Comparison of ENCODE assay signal across 20 cellular contexts in genomic region chrX:311156-312129, GRCh38. TPM values are rescaled to one million over a fixed set of nuclear protein-coding genes. Genes with fewer than 3 reads are reported as not detected.
DNase-seq lines count a peak whose midpoint lies in the region; ATAC-seq and TF ChIP-seq lines count a peak whose summit lies in the region.
"Had no signal": no experiment of that assay in that cellular context is flagged by ENCODE, and none has a peak within 500 bp of the region (broad histone marks: within the 10 kb centered on the region; RNA-seq: fewer than 3 reads in every experiment).

No MANE protein-coding gene starts in this region.

- WGBS in heart left ventricle, 4 donors = 94 to 98% (median 96%) methylated on average over 40 to 69 of the region's 69 CpGs
- WGBS in gastroesophageal sphincter (ENCODE audit: low coverage in 1 of 2), 2 donors = 95 to 98% methylated on average over 6 to 7 of the region's 69 CpGs
- 94 to 96% methylated on average over 69 of the region's 69 CpGs for WGBS in aorta, 2 donors

- peaks cover 0 to 3% (median 0%) of the 10 kb centered on the region in 12 donors for H3K4me1 ChIP-seq in heart left ventricle
- peaks cover 0 to 3% of the 10 kb centered on the region in 2 donors for H3K4me1 ChIP-seq in right atrium auricular region
- peaks cover 0 to 3% (median 0%) of the 10 kb centered on the region in 3 donors for H3K4me1 ChIP-seq in gastroesophageal sphincter
- no peaks in the 10 kb centered on the region for H3K4me1 ChIP-seq in aorta (ENCODE audit: control insufficient read depth in 1 of 2, insufficient read depth in 2 of 2, low read length in 2 of 2)
- H3K4me1 ChIP-seq: parathyroid adenoma, SJCRH30 had no signal

- H3K36me3 ChIP-seq in heart left ventricle (peaks cover 0 to 79% (median 77%) of the 10 kb centered on the region in 9 donors), right atrium auricular region (peaks cover 70% of the 10 kb centered on the region), gastroesophageal sphincter (peaks cover 0 to 92% of the 10 kb centered on the region in 2 donors), aorta (ENCODE audit: control insufficient read depth in 1 of 2, insufficient read depth in 2 of 2, low read length in 1 of 2) (peaks cover 7 to 11% of the 10 kb centered on the region in 2 donors)

- TF ChIP-seq CTCF in heart left ventricle (IDR thresholded peaks at IDR 0.05) (no peak), right atrium auricular region (IDR thresholded peaks at IDR 0.05) (no peak), gastroesophageal sphincter (IDR thresholded peaks at IDR 0.05) (no peak), neural crest cell (conservative IDR thresholded peaks at IDR 0.05) (no peak)

- peaks cover 3% of the 10 kb centered on the region for H3K27me3 Mint-ChIP-seq in neural crest cell (ENCODE audit: low read depth)

- TF ChIP-seq POLR2A in heart left ventricle (IDR thresholded peaks at IDR 0.05) (no peak), gastroesophageal sphincter (IDR thresholded peaks at IDR 0.05) (no peak)

- H3K4me3 ChIP-seq in heart left ventricle (no peak overlapping the region), right atrium auricular region (no peak overlapping the region), gastroesophageal sphincter (no peak overlapping the region), aorta (ENCODE audit: low read length in 2 of 2) (no peak overlapping the region)
- H3K4me3 ChIP-seq: dorsolateral prefrontal cortex, esophagus squamous epithelium, SJCRH30 had no signal

- ATAC-seq in heart left ventricle (peak in 1 of 4 donors; percentile 5), gastroesophageal sphincter (peak; percentile 38), aorta (ENCODE audit: low FRiP score) (no peak), GM18868 (IDR thresholded peaks at IDR 0.05; ENCODE audit: unreplicated experiment) (no peak)
- ATAC-seq: PC-3 had no signal

- TF ChIP-seq EP300 in gastroesophageal sphincter (IDR thresholded peaks at IDR 0.05) = no peak

- DNase-seq in heart left ventricle (peak in 4 of 5 donors; percentile 15 to 56 (median 19)), right atrium auricular region (ENCODE audit: low spot score) (no peak), neural crest cell (ENCODE audit: low read depth, low spot score) (no peak), aorta (peak; percentile 42 to 75), mesenteric fat pad (ENCODE audit: low spot score) (no peak), NCI-H524 treated with DMSO at 0.1 percent for 48 hours (lab: John Stamatoyannopoulos, UW) (no peak)
- DNase-seq: activated CD4-positive, CD25-positive, alpha-beta regulatory T cell; esophagus squamous epithelium; KBM-7; NCI-H1694; NCI-H748 treated with DMSO at 0.1 percent for 48 hours; PC-3; SJCRH30; small intestine; stimulated activated CD4-positive, alpha-beta T cell treated with anti-CD3 and anti-CD28 coated beads, Interleukin-4, amount 100 ng/mL, for 4 hours had no signal

- H3K36me3 Mint-ChIP-seq in neural crest cell (ENCODE audit: low read depth) = peaks cover 21% of the 10 kb centered on the region

- intact Hi-C loops in heart left ventricle (cut with DNase I) = no loop called here
- intact Hi-C loops in aorta (cut with DNase I) = no loop called here

- H3K27ac Mint-ChIP-seq in neural crest cell (ENCODE audit: unreplicated experiment) = peak overlapping the region; percentile 35

- no peaks in the 10 kb centered on the region for H3K4me1 Mint-ChIP-seq in neural crest cell

- H3K4me3 Mint-ChIP-seq in neural crest cell = peak overlapping the region; percentile 77

- H3K9me3 Mint-ChIP-seq in neural crest cell = no peaks in the 10 kb centered on the region

- H3K9me3 ChIP-seq in heart left ventricle = no peaks in the 10 kb centered on the region
- H3K9me3 ChIP-seq in right atrium auricular region = no peaks in the 10 kb centered on the region
- H3K9me3 ChIP-seq in gastroesophageal sphincter = no peaks in the 10 kb centered on the region
- no peaks in the 10 kb centered on the region for H3K9me3 ChIP-seq in aorta (ENCODE audit: control insufficient read depth, low read length)
- H3K9me3 ChIP-seq: esophagus squamous epithelium, SJCRH30 had no signal

- no peak overlapping the region for H3K27ac ChIP-seq in heart left ventricle
- no peak overlapping the region for H3K27ac ChIP-seq in right atrium auricular region
- H3K27ac ChIP-seq in gastroesophageal sphincter = no peak overlapping the region
- H3K27ac ChIP-seq in aorta (ENCODE audit: low read depth in 1 of 2, low read length in 2 of 2) = no peak overlapping the region
- H3K27ac ChIP-seq: C4-2B, dorsolateral prefrontal cortex, esophagus squamous epithelium, parathyroid adenoma, SJCRH30 had no signal

- H3K27me3 ChIP-seq in heart left ventricle (no peaks in the 10 kb centered on the region), right atrium auricular region (no peaks in the 10 kb centered on the region), gastroesophageal sphincter (no peaks in the 10 kb centered on the region), aorta (ENCODE audit: control insufficient read depth in 1 of 2, insufficient read depth in 2 of 2, low read length in 1 of 2) (no peaks in the 10 kb centered on the region)
- H3K27me3 ChIP-seq: dorsolateral prefrontal cortex, esophagus squamous epithelium, SJCRH30 had no signal

RNA-seq across cellular contexts. Expression of gene GTPBP6, which starts 7.2 kb away (rescaled TPM):
- total RNA-seq in heart left ventricle (10 to 100 TPM; 31.3 to 71.5 (median 47.5) TPM), right atrium auricular region (10 to 100 TPM; 44.6 to 52.1 TPM), gastroesophageal sphincter (10 to 100 TPM; 35.3 to 53.5 (median 46.3) TPM), neural crest cell (81.3 and 81.9 TPM in 2 replicates), aorta (10 to 100 TPM; 34.7 to 44.7 TPM), mesenteric fat pad (48.1 TPM)
- polyA plus RNA-seq in heart left ventricle (100 to 1,000 TPM in 1 of 2 donors, 10 to 100 TPM in 1; 50.6 to 102 TPM), aorta (10 to 100 TPM; 38.8 to 62.6 TPM)

RNA-seq across cellular contexts. Expression of gene PLCXD1, which starts 30.3 kb away (rescaled TPM):
- total RNA-seq in heart left ventricle (1 to 10 TPM in 7 of 9 donors, under 1 TPM in 2; 0.81 to 6.8 (median 3.0) TPM), right atrium auricular region (1 to 10 TPM; 2.2 to 3.0 TPM), gastroesophageal sphincter (1 to 10 TPM; 1.1 to 8.8 (median 6.0) TPM), neural crest cell (49.1 and 52.4 TPM in 2 replicates), aorta (1 to 10 TPM; 3.7 to 9.7 TPM), mesenteric fat pad (18.1 TPM)
- polyA plus RNA-seq in heart left ventricle (10 to 100 TPM in 1 of 2 donors, 1 to 10 TPM in 1; 1.9 to 27.0 TPM), aorta (10 to 100 TPM in 1 of 2 donors, 1 to 10 TPM in 1; 1.3 to 16.3 TPM)

Comparison
In these comparisons a context has a peak if more than half of its experiments do, and no peak if none do; other contexts are left out.
1. DNase-seq: peak in heart left ventricle (4 of 5) and aorta (2 of 2); none in right atrium auricular region (single experiment), neural crest cell (single experiment), mesenteric fat pad (single experiment) and NCI-H524 treated with DMSO at 0.1 percent for 48 hours (single experiment).